In the genomic region with DNA sequence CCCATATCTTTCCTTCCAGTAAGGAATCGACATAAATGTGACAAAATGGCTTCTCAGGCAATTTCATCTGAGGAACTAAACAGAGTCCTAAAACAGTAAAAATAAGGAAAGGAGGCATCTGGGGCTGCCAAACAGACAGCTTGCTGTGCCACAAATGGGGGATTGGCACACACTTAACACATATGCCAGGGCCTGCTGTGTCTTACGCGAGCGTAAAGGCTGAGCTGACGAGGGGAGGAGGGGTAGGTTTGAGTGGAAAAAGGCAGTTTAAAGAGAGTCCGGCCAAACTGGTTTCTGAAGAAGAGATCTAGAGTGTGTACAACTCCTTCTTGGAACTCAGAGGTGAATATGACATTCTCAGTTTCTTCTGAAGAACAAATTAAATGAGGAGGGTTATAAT, we compare ENCODE assay signal across 13 cellular contexts.
A peak's percentile ranks its signal among the peaks of the same experiment; 100 is the strongest.
DNase-seq lines count a peak whose midpoint lies in the region; ATAC-seq and TF ChIP-seq lines count a peak whose summit lies in the region.
"Had no signal": no experiment of that assay in that cellular context is flagged by ENCODE, and none has a peak within 500 bp of the region (broad histone marks: within the 10 kb centered on the region; RNA-seq: fewer than 3 reads in every experiment).

No MANE protein-coding gene starts in this region.

- H3K9me3 ChIP-seq in Caco-2, result no peaks in the 10 kb centered on the region

- no peaks in the 10 kb centered on the region for H3K36me3 ChIP-seq in Caco-2 (ENCODE audit: control insufficient read depth, insufficient read depth, low read length)

- no peak overlapping the region for H3K4me3 Mint-ChIP-seq in activated T-helper 17 cell treated with anti-CD3 and anti-CD28 coated beads, Interleukin-2, amount 50 U/mL, for 72 hours
- H3K4me3 Mint-ChIP-seq in Caco-2 (ENCODE audit: unreplicated experiment), result no peak overlapping the region
- H3K4me3 Mint-ChIP-seq: dendritic cell treated with granulocyte-macrophage colony-stimulating factor and Interleukin-4, amounts not matched to agents 40 ng/mL and 50 ng/mL, for 4 days; GM23338 had no signal

- no peaks in the 10 kb centered on the region for H3K36me3 Mint-ChIP-seq in activated T-helper 17 cell treated with anti-CD3 and anti-CD28 coated beads, Interleukin-2, amount 50 U/mL, for 72 hours (ENCODE audit: low read depth)
- no peaks in the 10 kb centered on the region for H3K36me3 Mint-ChIP-seq in Caco-2 (ENCODE audit: insufficient read depth, unreplicated experiment)

- DNase-seq in NCI-H524 (lab: John Stamatoyannopoulos, UW) (peak; percentile 28 to 59), midbrain (lab: John Stamatoyannopoulos, UW) (peak; percentile 55), SIG-M5 treated with dmso at 0.1 percent for 504 hours (lab: John Stamatoyannopoulos, UW; ENCODE audit: unreplicated experiment) (no peak), T1000 (lab: John Stamatoyannopoulos, UW) (no peak), Caco-2 (no peak)
- DNase-seq: DND-41; foreskin keratinocyte; stimulated activated CD4-positive, alpha-beta T cell treated with anti-CD3 and anti-CD28 coated beads, Interleukin-12 subunit alpha, Interleukin-12 subunit beta, amount 100 ng/mL, for 4 hours had no signal

- CTCF ChIA-PET in Caco-2 (lab: Charles Lee), result no interaction called here

- H3K4me1 ChIP-seq in Caco-2, result no peaks in the 10 kb centered on the region
- H3K4me1 ChIP-seq: foreskin keratinocyte had no signal

- no peak overlapping the region for H3K4me3 ChIP-seq in Caco-2 (ENCODE audit: low read depth, low read length)
- H3K4me3 ChIP-seq: GM23338 had no signal

- BruUV-seq in Caco-2 (replicated peaks; lab: Mats Ljungman, UMichigan), result no TSS peak

- intact Hi-C loops in Caco-2 (cut with micrococcal nuclease; ENCODE audit: unreplicated experiment), result no loop called here

- no peak for TF ChIP-seq CTCF in Caco-2 (IDR thresholded peaks at IDR 0.05; ENCODE audit: insufficient read depth in 1 of 2, low read depth in 1 of 2, low read length in 1 of 2, severe bottlenecking in 1 of 2, unreplicated experiment in 1 of 2)

- H3K4me1 Mint-ChIP-seq in activated T-helper 17 cell treated with anti-CD3 and anti-CD28 coated beads, Interleukin-2, amount 50 U/mL, for 72 hours, result peaks cover 5% of the 10 kb centered on the region
- H3K4me1 Mint-ChIP-seq in Caco-2 (ENCODE audit: low read depth, unreplicated experiment), result no peaks in the 10 kb centered on the region

- peaks cover 3% of the 10 kb centered on the region for H3K27me3 Mint-ChIP-seq in activated T-helper 17 cell treated with anti-CD3 and anti-CD28 coated beads, Interleukin-2, amount 50 U/mL, for 72 hours
- no peaks in the 10 kb centered on the region for H3K27me3 Mint-ChIP-seq in Caco-2 (ENCODE audit: insufficient read depth, unreplicated experiment)
- H3K27me3 Mint-ChIP-seq: dendritic cell treated with granulocyte-macrophage colony-stimulating factor and Interleukin-4, amounts not matched to agents 40 ng/mL and 50 ng/mL, for 4 days had no signal

- H3K9me3 Mint-ChIP-seq in activated T-helper 17 cell treated with anti-CD3 and anti-CD28 coated beads, Interleukin-2, amount 50 U/mL, for 72 hours, result peaks cover 4% of the 10 kb centered on the region
- H3K9me3 Mint-ChIP-seq in Caco-2 (ENCODE audit: unreplicated experiment), result peaks cover 7% of the 10 kb centered on the region
- H3K9me3 Mint-ChIP-seq: dendritic cell treated with granulocyte-macrophage colony-stimulating factor and Interleukin-4, amounts not matched to agents 40 ng/mL and 50 ng/mL, for 4 days; GM23338 had no signal

- H3K27me3 ChIP-seq in Caco-2 (replicated peaks; ENCODE audit: control insufficient read depth, insufficient read depth, low read length), result no peaks in the 10 kb centered on the region
- H3K27me3 ChIP-seq: foreskin keratinocyte had no signal

- ATAC-seq in GM18867 (IDR thresholded peaks at IDR 0.05; ENCODE audit: unreplicated experiment) (peak; percentile 22), HG02852 (IDR thresholded peaks at IDR 0.05; ENCODE audit: unreplicated experiment) (peak; percentile 7)
- no peak for ATAC-seq in activated T-helper 17 cell treated with anti-CD3 and anti-CD28 coated beads, Interleukin-2, amount 50 U/mL, for 72 hours (replicated peaks)
- ATAC-seq: GM23338 had no signal

- no peak overlapping the region for H3K27ac Mint-ChIP-seq in activated T-helper 17 cell treated with anti-CD3 and anti-CD28 coated beads, Interleukin-2, amount 50 U/mL, for 72 hours
- no peak overlapping the region for H3K27ac Mint-ChIP-seq in Caco-2 (ENCODE audit: unreplicated experiment)
- H3K27ac Mint-ChIP-seq: dendritic cell treated with granulocyte-macrophage colony-stimulating factor and Interleukin-4, amounts not matched to agents 40 ng/mL and 50 ng/mL, for 4 days; GM23338 had no signal

- POLR2A ChIA-PET in Caco-2 (lab: Charles Lee), result no interaction called here

Comparison
In these comparisons a context has a peak if more than half of its experiments do, and no peak if none do; other contexts are left out.
1. DNase-seq: peak in NCI-H524 (2 of 2) and midbrain (single experiment); none in SIG-M5 treated with dmso at 0.1 percent for 504 hours (single experiment), T1000 (single experiment) and Caco-2 (0 of 2).